In the genomic region with DNA sequence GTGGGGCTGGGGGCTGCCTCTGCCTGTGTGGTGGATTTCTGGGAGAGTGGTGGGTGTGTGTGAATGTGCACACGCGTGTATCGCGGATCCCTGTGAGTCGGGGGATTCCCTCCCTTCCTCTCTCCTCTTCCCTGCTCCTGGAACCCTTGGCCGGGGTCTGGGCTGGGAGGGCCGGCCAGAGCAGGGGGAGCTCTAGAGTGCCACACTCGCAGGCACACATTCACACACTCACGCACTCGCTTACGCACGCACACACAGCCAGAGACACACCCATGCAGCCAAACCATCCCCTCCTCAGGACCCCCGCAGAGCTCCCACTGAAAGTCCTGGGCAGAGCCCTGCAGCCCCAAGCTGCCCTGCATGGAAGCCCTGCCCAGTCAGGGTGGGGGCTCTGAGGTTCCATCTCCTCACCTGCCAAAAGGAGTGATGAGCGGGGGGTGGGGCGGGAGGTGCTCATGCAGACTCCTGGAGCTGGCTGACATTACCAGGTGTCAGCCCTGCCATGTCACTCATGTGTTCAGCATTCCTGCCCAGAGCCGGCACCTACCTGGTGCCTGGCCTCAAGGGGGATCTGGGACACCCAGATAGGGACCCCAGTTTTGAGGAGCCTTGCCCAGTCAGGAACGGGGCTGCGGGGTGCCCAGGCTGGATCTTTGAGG, we compare ENCODE assay signal across 20 cellular contexts. TPM values are rescaled to one million over a fixed set of nuclear protein-coding genes. Genes with fewer than 3 reads are reported as not detected.
DNase-seq lines count a peak whose midpoint lies in the region; ATAC-seq and TF ChIP-seq lines count a peak whose summit lies in the region.
"Had no signal": no experiment of that assay in that cellular context is flagged by ENCODE, and none has a peak within 500 bp of the region (broad histone marks: within the 10 kb centered on the region; RNA-seq: fewer than 3 reads in every experiment).

No MANE protein-coding gene starts in this region.

- POLR2A ChIA-PET in naive thymus-derived CD8-positive, alpha-beta T cell (lab: Charles Lee), result no interaction called here

- TF ChIP-seq CTCF in chondrocyte (IDR thresholded peaks at IDR 0.05), result no peak

- H3K27ac Mint-ChIP-seq in chondrocyte (ENCODE audit: unreplicated experiment), result no peak overlapping the region
- H3K27ac Mint-ChIP-seq in naive thymus-derived CD8-positive, alpha-beta T cell, result no peak overlapping the region
- H3K27ac Mint-ChIP-seq: activated CD8-positive, alpha-beta memory T cell treated with anti-CD3 and anti-CD28 coated beads, Interleukin-2, amount 10 ng/mL, durations not matched to agents 7 days and 5 days had no signal

- ATAC-seq in left cardiac atrium (no peak), HG03460 (IDR thresholded peaks at IDR 0.05; ENCODE audit: unreplicated experiment) (no peak), GM18909 (IDR thresholded peaks at IDR 0.05; ENCODE audit: poor library complexity, unreplicated experiment) (no peak)
- no peak for ATAC-seq in naive thymus-derived CD8-positive, alpha-beta T cell
- ATAC-seq: activated CD8-positive, alpha-beta memory T cell treated with anti-CD3 and anti-CD28 coated beads, Interleukin-2, amount 10 ng/mL, durations not matched to agents 7 days and 5 days; GM12878; right cardiac atrium had no signal

- peaks cover 3% of the 10 kb centered on the region for H3K4me1 Mint-ChIP-seq in chondrocyte (ENCODE audit: low read depth)
- peaks cover 3 to 11% (median 5%) of the 10 kb centered on the region in 4 donors for H3K4me1 Mint-ChIP-seq in naive thymus-derived CD8-positive, alpha-beta T cell

- intact Hi-C loops in left cardiac atrium (cut with DNase I) (loop anchor here (5.0 to 10.0 kb wide), 4 partner anchors 92 to 515 kb away; a partner anchor contains a TSS), cardiac septum (cut with DNase I) (loop anchor here (2.0 to 10.0 kb wide), 3 partner anchors 93 to 515 kb away; a partner anchor contains a TSS)

- H3K36me3 Mint-ChIP-seq in chondrocyte (ENCODE audit: low read depth), result no peaks in the 10 kb centered on the region
- H3K36me3 Mint-ChIP-seq in naive thymus-derived CD8-positive, alpha-beta T cell, result peaks cover 0 to 3% (median 0%) of the 10 kb centered on the region in 3 donors
- H3K36me3 Mint-ChIP-seq: activated CD8-positive, alpha-beta memory T cell treated with anti-CD3 and anti-CD28 coated beads, Interleukin-2, amount 10 ng/mL, durations not matched to agents 7 days and 5 days had no signal

- no peaks in the 10 kb centered on the region for H3K9me3 Mint-ChIP-seq in chondrocyte (ENCODE audit: low read depth)
- peaks cover 0 to 2% (median 0%) of the 10 kb centered on the region in 9 donors for H3K9me3 Mint-ChIP-seq in naive thymus-derived CD8-positive, alpha-beta T cell

- peaks cover 2% of the 10 kb centered on the region for H3K27me3 Mint-ChIP-seq in chondrocyte (ENCODE audit: low read depth)
- H3K27me3 Mint-ChIP-seq in naive thymus-derived CD8-positive, alpha-beta T cell, result peaks cover 5 to 56% (median 18%) of the 10 kb centered on the region in 5 donors

- H3K4me3 Mint-ChIP-seq in chondrocyte (ENCODE audit: unreplicated experiment), result peak overlapping the region; percentile 22
- H3K4me3 Mint-ChIP-seq in naive thymus-derived CD8-positive, alpha-beta T cell, result peak overlapping the region in 7 of 10 donors; percentile 24 to 70 (median 43)
- H3K4me3 Mint-ChIP-seq: activated CD8-positive, alpha-beta memory T cell treated with anti-CD3 and anti-CD28 coated beads, Interleukin-2, amount 10 ng/mL, durations not matched to agents 7 days and 5 days had no signal

- DNase-seq in left cardiac atrium (peak; percentile 15), cardiac septum (ENCODE audit: low spot score) (no peak), chondrocyte (ENCODE audit: low spot score) (peak; percentile 66), mucosa of gallbladder (ENCODE audit: low spot score) (no peak), midbrain (lab: John Stamatoyannopoulos, UW) (no peak)
- DNase-seq in naive thymus-derived CD8-positive, alpha-beta T cell, result no peak
- DNase-seq: activated CD8-positive, alpha-beta memory T cell treated with anti-CD3 and anti-CD28 coated beads, Interleukin-2, amount 10 ng/mL, durations not matched to agents 7 days and 5 days; activated gamma-delta T cell treated with Interleukin-2 at 50 U/mL for 16 hours; brain microvascular endothelial cell; Calu3; GM23248; NCI-H1436 treated with DMSO at 0.1 percent for 48 hours; NCI-H226; T-helper 9 cell had no signal

RNA-seq across cellular contexts. Expression of a gene that starts 1.9 kb away (rescaled TPM):
- total RNA-seq in left cardiac atrium, result under 1 TPM in 1 of 2 donors, not detected in 1; 0.91 TPM
- 2.5 TPM for total RNA-seq in cardiac septum
- 0.40 to 0.72 TPM (median 0.58 TPM) in 3 replicates for total RNA-seq in chondrocyte
- not detected for total RNA-seq in naive thymus-derived CD8-positive, alpha-beta T cell
- polyA plus RNA-seq in naive thymus-derived CD8-positive, alpha-beta T cell, result not detected
- 0.29 TPM for total RNA-seq in mucosa of gallbladder
- total RNA-seq: activated CD8-positive, alpha-beta memory T cell treated with anti-CD3 and anti-CD28 coated beads, Interleukin-2, amount 10 ng/mL, durations not matched to agents 7 days and 5 days; GM12878; GM23248; LHCN-M2; OCI-LY7 had no signal
- polyA plus RNA-seq: GM12878 had no signal

RNA-seq across cellular contexts. Expression of a gene that starts 16.9 kb away (rescaled TPM):
- total RNA-seq in left cardiac atrium (1 to 10 TPM; 7.0 to 8.3 TPM), cardiac septum (12.6 TPM), chondrocyte (1.3 to 2.8 TPM (median 2.5 TPM) in 3 replicates), mucosa of gallbladder (22.4 TPM)
- total RNA-seq in naive thymus-derived CD8-positive, alpha-beta T cell, result 1 to 10 TPM; 2.0 to 2.2 TPM
- polyA plus RNA-seq in naive thymus-derived CD8-positive, alpha-beta T cell, result under 1 TPM in 1 of 3 donors, not detected in 2; 0.26 TPM

Comparison
In these comparisons a context has a peak if more than half of its experiments do, and no peak if none do; other contexts are left out.
1. DNase-seq: peak in left cardiac atrium (single experiment) and chondrocyte (single experiment); none in cardiac septum (single experiment), naive thymus-derived CD8-positive, alpha-beta T cell (0 of 10), mucosa of gallbladder (single experiment) and midbrain (single experiment).